17 cellular contexts compared by ENCODE assay signal in genomic region chr17:51250314-51250840, GRCh38. TPM values are rescaled to one million over a fixed set of nuclear protein-coding genes. Genes with fewer than 3 reads are reported as not detected.
A peak's percentile ranks its signal among the peaks of the same experiment; 100 is the strongest.
DNase-seq lines count a peak whose midpoint lies in the region; ATAC-seq, FAIRE-seq and TF ChIP-seq lines count a peak whose summit lies in the region.
"Had no signal": no experiment of that assay in that cellular context is flagged by ENCODE, and none has a peak within 500 bp of the region (broad histone marks: within the 10 kb centered on the region; RNA-seq: fewer than 3 reads in every experiment).

No MANE protein-coding gene starts in this region.

- no peak for TF ChIP-seq CTCF in HepG2 (CRISPR knock-in tag; IDR thresholded peaks at IDR 0.05)
- no peak for TF ChIP-seq CTCF in right lobe of liver (IDR thresholded peaks at IDR 0.05)
- no peak for TF ChIP-seq CTCF in IMR-90 (conservative IDR thresholded peaks at IDR 0.05; ENCODE audit: low read depth, low read length)
- no peak for TF ChIP-seq CTCF in GM12878 (IDR thresholded peaks at IDR 0.05 in 2 of 3, conservative IDR thresholded peaks at IDR 0.05 in 1 of 3; ENCODE audit: control insufficient read depth in 2 of 3, extremely low read depth in 1 of 3, insufficient read depth in 1 of 3, low read depth in 3 of 3, low read length in 3 of 3)
- no peak for TF ChIP-seq CTCF in WTC11 (IDR thresholded peaks at IDR 0.05)
- TF ChIP-seq CTCF in lower leg skin (IDR thresholded peaks at IDR 0.05), result no peak

- H3K23ac ChIP-seq in IMR-90 (ENCODE audit: low read depth, low read length), result no peak overlapping the region

- no peak overlapping the region for H3K18ac ChIP-seq in IMR-90 (ENCODE audit: low read depth, low read length)

- no peak overlapping the region for H3K14ac ChIP-seq in IMR-90 (replicated peaks; ENCODE audit: low read depth, low read length)

- H3K79me2 ChIP-seq in HepG2 (ENCODE audit: insufficient read depth, low read length) (peaks cover 32% of the 10 kb centered on the region), GM12878 (ENCODE audit: control insufficient read depth, insufficient read depth, low read length) (peaks cover 18% of the 10 kb centered on the region)

- H3K27ac Mint-ChIP-seq in WTC11, result no peak overlapping the region
- H3K27ac Mint-ChIP-seq: B cell; CD4-positive, alpha-beta T cell had no signal

- 98% methylated on average over 3 of the region's 3 CpGs for WGBS in HepG2 (ENCODE audit: low lambda C conversion rate)
- 84% methylated on average over 3 of the region's 3 CpGs for WGBS in right lobe of liver (ENCODE audit: insufficient coverage, low coverage, low lambda C conversion rate, missing lambda C conversion rate)
- WGBS in IMR-90 (ENCODE audit: extremely low coverage in 2 of 2, insufficient read length in 1 of 2), 2 experiments, result no CpG with 5 or more reads among the region's 3 CpGs
- WGBS in GM12878 (ENCODE audit: insufficient coverage, insufficient replicate concordance, low lambda C conversion rate, missing lambda C conversion rate), result 93% methylated on average over 3 of the region's 3 CpGs
- 97% methylated on average over 3 of the region's 3 CpGs for whole genome bisulfite sequencing in lower leg skin, 2 donors

- no peak for TF ChIP-seq EP300 in HepG2 (IDR thresholded peaks at IDR 0.05; ENCODE audit: low read depth in 2 of 2, low read length in 2 of 2)
- TF ChIP-seq EP300 in HepG2 (CRISPR knock-in tag; IDR thresholded peaks at IDR 0.05; ENCODE audit: borderline replicate concordance), result no peak
- TF ChIP-seq EP300 in GM12878 (IDR thresholded peaks at IDR 0.05; ENCODE audit: borderline replicate concordance in 1 of 2, control insufficient read depth in 1 of 2, low read depth in 2 of 2, low read length in 2 of 2), result no peak

- H4K5ac ChIP-seq in IMR-90 (ENCODE audit: low read depth, low read length), result no peak overlapping the region

- no peak overlapping the region for H2AK9ac ChIP-seq in IMR-90 (replicated peaks; ENCODE audit: low read depth, low read length, poor library complexity)

- POLR2A ChIA-PET in HepG2 (lab: Yijun Ruan, JAX), result no interaction called here
- POLR2A ChIA-PET in IMR-90 (lab: Charles Lee; ENCODE audit: unreplicated experiment), result no interaction called here
- POLR2A ChIA-PET in GM12878 (lab: Charles Lee), result no interaction called here
- POLR2A ChIA-PET in WTC11 (lab: Charles Lee), result no interaction called here

- no peak for ATAC-seq in HepG2
- ATAC-seq in right lobe of liver, result no peak
- no peak for ATAC-seq in IMR-90 (ENCODE audit: low read depth)
- no peak for ATAC-seq in GM12878
- no peak for ATAC-seq in WTC11

- CTCF ChIA-PET in HepG2 (lab: Yijun Ruan, JAX; ENCODE audit: low intra/inter-chr PET ratio, low total read pairs) (no interaction called here), IMR-90 (lab: Yijun Ruan, JAX) (no interaction called here), GM12878 (lab: Yijun Ruan, JAX) (no interaction called here), WTC11 (lab: Charles Lee) (no interaction called here)

- H3K4me2 ChIP-seq in HepG2 (ENCODE audit: low read depth, low read length) (no peak overlapping the region), IMR-90 (ENCODE audit: low read depth, low read length) (no peak overlapping the region), GM12878 (ENCODE audit: control insufficient read depth, insufficient read depth) (no peak overlapping the region)

- no peak overlapping the region for H3K4me3 Mint-ChIP-seq in WTC11
- H3K4me3 Mint-ChIP-seq: B cell; CD4-positive, alpha-beta T cell had no signal

- in situ Hi-C loops in HepG2 (cut with HindIII; ENCODE audit: extremely low pct_ligation_motif_present, low pct_unique_long_range_greater_than_20kb), result no loop called here
- in situ Hi-C loops in IMR-90 (cut with MboI; ENCODE audit: low sequenced_read_pairs), result no loop called here
- in situ Hi-C loops in GM12878 (cut with MboI), result no loop called here

- FAIRE-seq in HepG2 (lab: Jason Lieb, UNC), result no peak
- no peak for FAIRE-seq in GM12878 (lab: Jason Lieb, UNC)
- FAIRE-seq: H1 had no signal

- H2AFZ ChIP-seq in HepG2 (ENCODE audit: low read length), result no peak overlapping the region
- no peak overlapping the region for H2AFZ ChIP-seq in IMR-90 (replicated peaks; ENCODE audit: low read length, poor library complexity)
- H2AFZ ChIP-seq in GM12878 (ENCODE audit: control insufficient read depth, low read depth, low read length), result no peak overlapping the region

- H3K9me3 Mint-ChIP-seq in WTC11, result peaks cover 20% of the 10 kb centered on the region
- H3K9me3 Mint-ChIP-seq: CD4-positive, alpha-beta T cell had no signal

- no peak overlapping the region for H2BK20ac ChIP-seq in IMR-90 (ENCODE audit: low read depth, low read length)

- RAD21 ChIA-PET in GM12878 (lab: Charles Lee; ENCODE audit: unreplicated experiment), result no interaction called here

- H3K36me3 ChIP-seq in HepG2 (replicated peaks in 1 of 2; ENCODE audit: control insufficient read depth in 1 of 2, insufficient read depth in 2 of 2, low read length in 2 of 2) (peaks cover 9 to 28% of the 10 kb centered on the region in 2 experiments), right lobe of liver (peaks cover 0 to 5% (median 0%) of the 10 kb centered on the region in 4 donors), IMR-90 (ENCODE audit: control insufficient read depth, insufficient read depth, low read length) (peaks cover 9% of the 10 kb centered on the region), GM12878 (ENCODE audit: control insufficient read depth in 2 of 2, insufficient read depth in 2 of 2, low read length in 1 of 2) (peaks cover 0 to 9% of the 10 kb centered on the region in 2 experiments; a peak in 1 of 4 replicates)

- H3K4ac ChIP-seq in IMR-90 (ENCODE audit: low read depth, low read length), result no peak overlapping the region

- H4K91ac ChIP-seq in IMR-90 (ENCODE audit: insufficient read depth, low read depth, low read length), result no peak overlapping the region

- H3K9ac ChIP-seq in HepG2 (ENCODE audit: insufficient read depth, low read depth, low read length), result no peak overlapping the region
- no peak overlapping the region for H3K9ac ChIP-seq in IMR-90 (ENCODE audit: low read depth, low read length)
- no peak overlapping the region for H3K9ac ChIP-seq in GM12878 (ENCODE audit: control insufficient read depth, insufficient read depth, low read length)

- peak overlapping the region; percentile 8; the same call in 1 of the 2 replicates for H2BK120ac ChIP-seq in IMR-90 (ENCODE audit: low read depth, low read length)

- no peaks in the 10 kb centered on the region for H3K9me1 ChIP-seq in IMR-90 (ENCODE audit: insufficient read depth, low read length)

- H3K27me3 Mint-ChIP-seq in WTC11 (ENCODE audit: low read depth), result no peaks in the 10 kb centered on the region
- H3K27me3 Mint-ChIP-seq: B cell; CD4-positive, alpha-beta T cell had no signal

- H3K27ac ChIP-seq in HepG2 (ENCODE audit: extremely low read length, insufficient read depth, low read length), result no peak overlapping the region
- no peak overlapping the region for H3K27ac ChIP-seq in right lobe of liver
- no peak overlapping the region for H3K27ac ChIP-seq in IMR-90 (ENCODE audit: insufficient read depth, low read length)
- H3K27ac ChIP-seq in GM12878 (ENCODE audit: control insufficient read depth, insufficient read depth), result no peak overlapping the region

- no peaks in the 10 kb centered on the region for H3K4me1 Mint-ChIP-seq in WTC11

- no peak overlapping the region for H3K4me3 ChIP-seq in HepG2 (replicated peaks in 1 of 3; ENCODE audit: insufficient read depth in 1 of 3, low read depth in 2 of 3, low read length in 3 of 3)
- no peak overlapping the region for H3K4me3 ChIP-seq in right lobe of liver
- H3K4me3 ChIP-seq in IMR-90 (ENCODE audit: insufficient read depth, low read depth, low read length), result no peak overlapping the region
- H3K4me3 ChIP-seq in GM12878, result no peak overlapping the region
- H3K4me3 ChIP-seq in lower leg skin (ENCODE audit: low read depth, poor library complexity, severe bottlenecking), result no peak overlapping the region

- H4K20me1 ChIP-seq in HepG2 (ENCODE audit: insufficient read depth, low read length) (peaks cover 10% of the 10 kb centered on the region; the same call in 1 of the 2 replicates), IMR-90 (ENCODE audit: insufficient read depth, low read length) (no peaks in the 10 kb centered on the region; the same call in 1 of the 2 replicates), GM12878 (ENCODE audit: control insufficient read depth, insufficient read depth) (no peaks in the 10 kb centered on the region)

- H3K27me3 ChIP-seq in HepG2 (ENCODE audit: control insufficient read depth in 1 of 2, insufficient read depth in 2 of 2, low read length in 2 of 2), result no peaks in the 10 kb centered on the region
- H3K27me3 ChIP-seq in right lobe of liver, result no peaks in the 10 kb centered on the region
- H3K27me3 ChIP-seq in IMR-90 (ENCODE audit: control insufficient read depth, insufficient read depth, low read length), result no peaks in the 10 kb centered on the region
- no peaks in the 10 kb centered on the region for H3K27me3 ChIP-seq in GM12878 (replicated peaks in 1 of 2; ENCODE audit: control insufficient read depth in 2 of 2, insufficient read depth in 2 of 2, low read length in 1 of 2)

- H2BK5ac ChIP-seq in IMR-90 (ENCODE audit: low read depth, low read length, poor library complexity, severe bottlenecking), result peak overlapping the region; percentile 20

- dilution Hi-C loops in IMR-90 (cut with HindIII; ENCODE audit: low sequenced_read_pairs, unreplicated experiment), result no loop called here

- H3K79me1 ChIP-seq in IMR-90 (ENCODE audit: low read depth in 1 of 2, low read length in 2 of 2), result peaks cover 19 to 20% of the 10 kb centered on the region in 2 experiments

- peaks cover 31% of the 10 kb centered on the region for H3K4me1 ChIP-seq in HepG2 (ENCODE audit: insufficient read depth, low read length)
- peaks cover 0 to 9% (median 4%) of the 10 kb centered on the region in 4 donors for H3K4me1 ChIP-seq in right lobe of liver
- H3K4me1 ChIP-seq in IMR-90 (ENCODE audit: control insufficient read depth, insufficient read depth, low read length), result no peaks in the 10 kb centered on the region
- no peaks in the 10 kb centered on the region; the same call in 1 of the 2 replicates for H3K4me1 ChIP-seq in GM12878 (ENCODE audit: control insufficient read depth, insufficient read depth, low read length)

- no peak overlapping the region for H2BK15ac ChIP-seq in IMR-90 (ENCODE audit: low read depth, low read length)

- no peak for TF ChIP-seq POLR2A in HepG2 (IDR thresholded peaks at IDR 0.05; ENCODE audit: insufficient read depth in 1 of 2, low read depth in 2 of 2, low read length in 2 of 2)
- no peak for TF ChIP-seq POLR2A in right lobe of liver (IDR thresholded peaks at IDR 0.05)
- TF ChIP-seq POLR2A in IMR-90 (IDR thresholded peaks at IDR 0.05; ENCODE audit: low read depth, low read length), result no peak
- TF ChIP-seq POLR2A in GM12878 (IDR thresholded peaks at IDR 0.05; ENCODE audit: low read depth, low read length), result no peak
- TF ChIP-seq POLR2A in lower leg skin (IDR thresholded peaks at IDR 0.05), result no peak

- H3K9me3 ChIP-seq in HepG2 (ENCODE audit: low read length), result no peaks in the 10 kb centered on the region
- no peaks in the 10 kb centered on the region for H3K9me3 ChIP-seq in right lobe of liver
- H3K9me3 ChIP-seq in IMR-90 (ENCODE audit: control insufficient read depth, insufficient read depth, low read length), result no peaks in the 10 kb centered on the region
- no peaks in the 10 kb centered on the region; the same call in 2 of the 3 replicates for H3K9me3 ChIP-seq in GM12878 (replicated peaks; ENCODE audit: control insufficient read depth, insufficient read depth, low read length)

- DNase-seq in HepG2 (ENCODE audit: low spot score) (no peak), right lobe of liver (no peak), IMR-90 (no peak), GM12878 (ENCODE audit: low read depth, low spot score) (no peak), WTC11 (ENCODE audit: low spot score) (no peak), SIG-M5 treated with dmso at 0.1 percent for 504 hours (lab: John Stamatoyannopoulos, UW; ENCODE audit: unreplicated experiment) (no peak), lower leg skin (ENCODE audit: low spot score in 2 of 2) (no peak), dedifferentiated amniotic fluid mesenchymal stem cell (ENCODE audit: extremely low spot score) (no peak)
- DNase-seq: 8988T; C1 segment of cervical spinal cord; Calu3; CD4-positive, alpha-beta T cell; DMS 273 treated with DMSO at 0.1 percent for 48 hours; DMS79 treated with DMSO at 0.1 percent for 48 hours; GDM1 had no signal

- H3K36me3 Mint-ChIP-seq in WTC11, result peaks cover 53% of the 10 kb centered on the region

- intact Hi-C loops in HepG2 (cut with micrococcal nuclease; ENCODE audit: unreplicated experiment), result no loop called here
- intact Hi-C loops in right lobe of liver (cut with DNase I), result no loop called here
- intact Hi-C loops in IMR-90 (cut with micrococcal nuclease), result no loop called here
- intact Hi-C loops in GM12878 (cut with micrococcal nuclease; ENCODE audit: unreplicated experiment), result loop anchor here (10.0 kb wide), 1 partner anchor 386 kb away; the partner anchor contains the start of gene TOB1
- intact Hi-C loops in lower leg skin (cut with DNase I; ENCODE audit: low total_unique reads), result no loop called here

- H3K56ac ChIP-seq in IMR-90 (ENCODE audit: extremely low read depth, insufficient read depth, low read length), result no peak overlapping the region

- no peak overlapping the region for H4K8ac ChIP-seq in IMR-90 (ENCODE audit: low read depth in 2 of 2, low read length in 2 of 2)

- BruUV-seq in HepG2 (replicated peaks; lab: Mats Ljungman, UMichigan) (TSS peak; percentile 14), IMR-90 (replicated peaks; lab: Mats Ljungman, UMichigan) (no TSS peak), GM12878 (replicated peaks; lab: Mats Ljungman, UMichigan) (TSS peak; percentile 28)

- TF ChIP-seq RAD21 in HepG2 (CRISPR knock-in tag; IDR thresholded peaks at IDR 0.05) (no peak), IMR-90 (IDR thresholded peaks at IDR 0.05; ENCODE audit: low read length) (no peak), GM12878 (IDR thresholded peaks at IDR 0.05; ENCODE audit: insufficient read depth, low read depth, low read length) (no peak)

- SMC1A ChIA-PET in GM12878 (lab: Charles Lee; ENCODE audit: uncharacterized antibody, unreplicated experiment), result interaction anchor here (0.7 to 0.8 kb wide), 2 partner anchors 11 to 17 kb away, joined by 3 to 4 read pairs; no protein-coding TSS in a partner anchor

- no peak overlapping the region for H2AK5ac ChIP-seq in IMR-90 (ENCODE audit: low read depth, low read length)

RNA-seq across cellular contexts. Expression of gene MBTD1, which starts 9.5 kb away (rescaled TPM):
- total RNA-seq in HepG2 (2016; rRNA removed; fragmentation: Illumina TruSeq; extraction: Trizol) (20.9 and 21.7 TPM in 2 replicates), right lobe of liver (1 to 10 TPM; 4.4 to 8.8 (median 7.4) TPM), IMR-90 (2012; rRNA removed) (5.6 and 6.9 TPM in 2 replicates), GM12878 (2014; rRNA removed) (10.8 and 11.7 TPM in 2 replicates), GM12878 (2014; rRNA removed; fragmentation: Illumina TruSeq; extraction: Trizol) (10.0 and 12.6 TPM in 2 replicates), GM12878 (2021) (9.8 and 10.5 TPM in 2 replicates), WTC11 (2021) (40.6 to 42.9 TPM (median 42.4 TPM) in 3 replicates), lower leg skin (10 to 100 TPM; 20.9 to 26.7 (median 24.0) TPM)
- total RNA-seq in HepG2 (2016; cell fraction: cytosol; rRNA removed; fragmentation: Illumina TruSeq; extraction: Trizol; ENCODE audit: low read depth), result 12.7 and 15.2 TPM in 2 replicates
- total RNA-seq in HepG2 (2016; cell fraction: insoluble cytoplasmic fraction; rRNA removed; fragmentation: Illumina TruSeq; extraction: Trizol), result 20.5 and 21.6 TPM in 2 replicates
- 11.8 and 12.7 TPM in 2 replicates for total RNA-seq in HepG2 (2016; cell fraction: membrane; rRNA removed; fragmentation: Illumina TruSeq; extraction: Trizol)
- 39.9 and 43.9 TPM in 2 replicates for total RNA-seq in HepG2 (2016; cell fraction: nucleus; rRNA removed; fragmentation: Illumina TruSeq; extraction: Trizol)
- polyA plus RNA-seq in HepG2 (2011; rRNA removed) (17.4 and 20.9 TPM in 2 replicates), IMR-90 (2012; rRNA removed) (2.5 and 3.2 TPM in 2 replicates), GM12878 (2011; rRNA removed) (16.7 and 26.3 TPM in 2 replicates), GM12878 (2014; fragmentation: Illumina TruSeq; extraction: Trizol) (10.5 and 15.5 TPM in 2 replicates), GM12878 (2014; fragmentation: Nextera tagmentation; extraction: Ambion mirVana) (1 to 10 TPM; 1.3 to 2.0 TPM), GM12878 (2014; rRNA removed) (7.5 and 9.0 TPM in 2 replicates), GM12878 (2016; fragmentation: Nextera tagmentation; extraction: Ambion mirVana) (1 to 10 TPM; 2.8 to 3.5 TPM)
- 6.1 and 11.1 TPM in 2 replicates for polyA plus RNA-seq in HepG2 (2011; cell fraction: cytosol; rRNA removed)
- polyA plus RNA-seq in HepG2 (2011; cell fraction: nucleus; rRNA removed), result 15.4 and 20.9 TPM in 2 replicates
- 19.7 and 28.2 TPM in 2 replicates for polyA plus RNA-seq in HepG2 (2012)
- 0.93 TPM in 2 replicates for polyA plus RNA-seq in HepG2 (2016; cell fraction: cytosol; fragmentation: Illumina TruSeq; extraction: Trizol; ENCODE audit: low read depth)
- 19.2 and 20.3 TPM in 2 replicates for polyA plus RNA-seq in HepG2 (2016; cell fraction: insoluble cytoplasmic fraction; fragmentation: Illumina TruSeq; extraction: Trizol; ENCODE audit: low read depth)
- polyA plus RNA-seq in HepG2 (2016; cell fraction: membrane; fragmentation: Illumina TruSeq; extraction: Trizol; ENCODE audit: low read depth), result 4.2 and 4.3 TPM in 2 replicates
- 33.0 and 35.5 TPM in 2 replicates for polyA plus RNA-seq in HepG2 (2016; cell fraction: nucleus; fragmentation: Illumina TruSeq; extraction: Trizol; ENCODE audit: insufficient read depth, low read depth)
- 6.1 and 11.3 TPM in 2 replicates for polyA minus RNA-seq in HepG2 (2011; rRNA and poly(A)+ RNA removed; ENCODE audit: low replicate concordance)
- 16.7 and 17.5 TPM in 2 replicates for polyA minus RNA-seq in HepG2 (2011; cell fraction: cytosol; rRNA and poly(A)+ RNA removed)
- 106 and 110 TPM in 2 replicates for polyA minus RNA-seq in HepG2 (2011; cell fraction: nucleus; rRNA and poly(A)+ RNA removed)
- polyA plus RNA-seq in IMR-90 (2012; cell fraction: cytosol; rRNA removed), result 0.37 and 0.71 TPM in 2 replicates
- polyA plus RNA-seq in IMR-90 (2012; cell fraction: nucleus; rRNA removed; ENCODE audit: low replicate concordance), result 1.1 and 13.9 TPM in 2 replicates
- total RNA-seq in GM12878 (2013; cell fraction: nucleolus; rRNA removed), result 119 and 142 TPM in 2 replicates
- 4.1 TPM for polyA plus RNA-seq in GM12878 (2011; ENCODE audit: low read depth)
- 4.5 and 5.5 TPM in 2 replicates for polyA plus RNA-seq in GM12878 (2011; cell fraction: cytosol; rRNA removed)
- 16.0 and 19.2 TPM in 2 replicates for polyA plus RNA-seq in GM12878 (2011; cell fraction: nucleus; rRNA removed)
- polyA plus RNA-seq in GM12878 (2012), result 7.8 and 9.9 TPM in 2 replicates
- polyA minus RNA-seq in GM12878 (2011; rRNA and poly(A)+ RNA removed), result 18.6 and 21.7 TPM in 2 replicates
- 4.3 and 7.3 TPM in 2 replicates for polyA minus RNA-seq in GM12878 (2011; cell fraction: cytosol; rRNA and poly(A)+ RNA removed)
- polyA minus RNA-seq in GM12878 (2011; cell fraction: nucleus; rRNA and poly(A)+ RNA removed), result 30.9 and 32.7 TPM in 2 replicates

RNA-seq across cellular contexts. Expression of gene UTP18, which starts 10.0 kb away (rescaled TPM):
- 104 and 151 TPM in 2 replicates for total RNA-seq in HepG2 (2016; rRNA removed; fragmentation: Illumina TruSeq; extraction: Trizol)
- 24.5 and 30.0 TPM in 2 replicates for total RNA-seq in HepG2 (2016; cell fraction: cytosol; rRNA removed; fragmentation: Illumina TruSeq; extraction: Trizol; ENCODE audit: low read depth)
- total RNA-seq in HepG2 (2016; cell fraction: insoluble cytoplasmic fraction; rRNA removed; fragmentation: Illumina TruSeq; extraction: Trizol), result 112 and 154 TPM in 2 replicates
- 40.8 and 48.5 TPM in 2 replicates for total RNA-seq in HepG2 (2016; cell fraction: membrane; rRNA removed; fragmentation: Illumina TruSeq; extraction: Trizol)
- total RNA-seq in HepG2 (2016; cell fraction: nucleus; rRNA removed; fragmentation: Illumina TruSeq; extraction: Trizol), result 64.6 and 66.3 TPM in 2 replicates
- 23.8 and 35.2 TPM in 2 replicates for polyA plus RNA-seq in HepG2 (2011; rRNA removed)
- polyA plus RNA-seq in HepG2 (2011; cell fraction: cytosol; rRNA removed), result 14.8 and 20.4 TPM in 2 replicates
- polyA plus RNA-seq in HepG2 (2011; cell fraction: nucleus; rRNA removed), result 11.4 and 15.8 TPM in 2 replicates
- 48.6 and 55.3 TPM in 2 replicates for polyA plus RNA-seq in HepG2 (2012)
- 18.3 and 21.3 TPM in 2 replicates for polyA plus RNA-seq in HepG2 (2016; cell fraction: cytosol; fragmentation: Illumina TruSeq; extraction: Trizol; ENCODE audit: low read depth)
- 117 and 122 TPM in 2 replicates for polyA plus RNA-seq in HepG2 (2016; cell fraction: insoluble cytoplasmic fraction; fragmentation: Illumina TruSeq; extraction: Trizol; ENCODE audit: low read depth)
- polyA plus RNA-seq in HepG2 (2016; cell fraction: membrane; fragmentation: Illumina TruSeq; extraction: Trizol; ENCODE audit: low read depth), result 29.2 and 34.9 TPM in 2 replicates
- 63.7 and 65.9 TPM in 2 replicates for polyA plus RNA-seq in HepG2 (2016; cell fraction: nucleus; fragmentation: Illumina TruSeq; extraction: Trizol; ENCODE audit: insufficient read depth, low read depth)
- 3.9 and 7.1 TPM in 2 replicates for polyA minus RNA-seq in HepG2 (2011; rRNA and poly(A)+ RNA removed; ENCODE audit: low replicate concordance)
- polyA minus RNA-seq in HepG2 (2011; cell fraction: cytosol; rRNA and poly(A)+ RNA removed), result 13.8 and 14.9 TPM in 2 replicates
- polyA minus RNA-seq in HepG2 (2011; cell fraction: nucleus; rRNA and poly(A)+ RNA removed), result 33.5 and 38.0 TPM in 2 replicates
- 10 to 100 TPM; 12.0 to 15.3 (median 13.7) TPM for total RNA-seq in right lobe of liver
- 22.4 and 43.9 TPM in 2 replicates for total RNA-seq in IMR-90 (2012; rRNA removed)
- 15.5 and 17.7 TPM in 2 replicates for polyA plus RNA-seq in IMR-90 (2012; rRNA removed)
- polyA plus RNA-seq in IMR-90 (2012; cell fraction: cytosol; rRNA removed), result 5.7 and 9.0 TPM in 2 replicates
- polyA plus RNA-seq in IMR-90 (2012; cell fraction: nucleus; rRNA removed; ENCODE audit: low replicate concordance), result 4.3 and 9.1 TPM in 2 replicates
- 50.0 and 50.5 TPM in 2 replicates for total RNA-seq in GM12878 (2013; cell fraction: nucleolus; rRNA removed)
- total RNA-seq in GM12878 (2014; rRNA removed), result 58.4 and 72.8 TPM in 2 replicates
- total RNA-seq in GM12878 (2014; rRNA removed; fragmentation: Illumina TruSeq; extraction: Trizol), result 63.0 and 65.7 TPM in 2 replicates
- total RNA-seq in GM12878 (2021), result 54.9 and 62.4 TPM in 2 replicates
- polyA plus RNA-seq in GM12878 (2011; ENCODE audit: low read depth), result 24.8 TPM
- polyA plus RNA-seq in GM12878 (2011; rRNA removed), result 63.9 and 95.8 TPM in 2 replicates
- polyA plus RNA-seq in GM12878 (2011; cell fraction: cytosol; rRNA removed), result 19.0 and 19.5 TPM in 2 replicates
- polyA plus RNA-seq in GM12878 (2011; cell fraction: nucleus; rRNA removed), result 23.6 and 34.1 TPM in 2 replicates
- polyA plus RNA-seq in GM12878 (2012), result 31.7 and 41.2 TPM in 2 replicates
- polyA plus RNA-seq in GM12878 (2014; fragmentation: Illumina TruSeq; extraction: Trizol), result 51.7 and 56.9 TPM in 2 replicates
- 10 to 100 TPM; 31.0 to 59.2 TPM for polyA plus RNA-seq in GM12878 (2014; fragmentation: Nextera tagmentation; extraction: Ambion mirVana)
- 42.4 and 45.4 TPM in 2 replicates for polyA plus RNA-seq in GM12878 (2014; rRNA removed)
- 100 to 1,000 TPM; 102 to 111 TPM for polyA plus RNA-seq in GM12878 (2016; fragmentation: Nextera tagmentation; extraction: Ambion mirVana)
- 14.3 and 16.8 TPM in 2 replicates for polyA minus RNA-seq in GM12878 (2011; rRNA and poly(A)+ RNA removed)
- 9.0 and 11.0 TPM in 2 replicates for polyA minus RNA-seq in GM12878 (2011; cell fraction: cytosol; rRNA and poly(A)+ RNA removed)
- polyA minus RNA-seq in GM12878 (2011; cell fraction: nucleus; rRNA and poly(A)+ RNA removed), result 7.9 and 11.1 TPM in 2 replicates
- total RNA-seq in WTC11 (2021), result 67.4 to 74.4 TPM (median 68.8 TPM) in 3 replicates
- 10 to 100 TPM; 30.4 to 55.2 (median 41.6) TPM for total RNA-seq in lower leg skin
